8 cellular contexts compared by ENCODE assay signal in genomic region chr6:47047479-47048411, GRCh38. TPM values are rescaled to one million over a fixed set of nuclear protein-coding genes. Genes with fewer than 3 reads are reported as not detected.
DNase-seq lines count a peak whose midpoint lies in the region; ATAC-seq and TF ChIP-seq lines count a peak whose summit lies in the region.

No MANE protein-coding gene starts in this region.

- H3K4me2 ChIP-seq in PC-3 (ENCODE audit: low read length) (peak overlapping the region; percentile 49), mammary epithelial cell (ENCODE audit: insufficient read depth, low read depth, low read length) (peak overlapping the region; percentile 7)

- H3K4me1 Mint-ChIP-seq in stimulated activated memory B cell treated with anti-CD40 and anti-IgM and Interleukin-4, amounts not matched to agents 10 μg/mL and 1 μg/mL and 100 μg/mL, for 72 hours, result peaks cover 6% of the 10 kb centered on the region

- no peaks in the 10 kb centered on the region for H4K20me1 ChIP-seq in PC-3 (ENCODE audit: low read length)
- H4K20me1 ChIP-seq in mammary epithelial cell (ENCODE audit: insufficient read depth, low read length), result no peaks in the 10 kb centered on the region

- DNase-seq in activated CD8-positive, alpha-beta memory T cell treated with anti-CD3 and anti-CD28 coated beads for 24 hours, result peak; percentile 61
- DNase-seq in activated CD8-positive, alpha-beta memory T cell treated with anti-CD3 and anti-CD28 coated beads, Interleukin-2, amount 50 U/mL, for 48 hours, result no peak
- peak; percentile 97 for DNase-seq in PC-3
- DNase-seq in mammary epithelial cell, result peak; percentile 75
- peak; percentile 84 for DNase-seq in kidney epithelial cell (ENCODE audit: low read depth)

- peaks cover 7% of the 10 kb centered on the region for H3F3A ChIP-seq in PC-3 (ENCODE audit: low read length, unreplicated experiment)

- BruUV-seq in PC-3 (replicated peaks; lab: Mats Ljungman, UMichigan), result no TSS peak
- no TSS peak for BruUV-seq in mammary epithelial cell (replicated peaks; lab: Mats Ljungman, UMichigan)

- peaks cover 14% of the 10 kb centered on the region; the same call in 1 of the 2 replicates for H3K79me2 ChIP-seq in PC-3 (ENCODE audit: low read length)
- no peaks in the 10 kb centered on the region for H3K79me2 ChIP-seq in mammary epithelial cell (ENCODE audit: insufficient read depth, low read length)

- intact Hi-C loops in PC-3 (cut with micrococcal nuclease), result loop anchor here (1.0 to 10.0 kb wide), 8 partner anchors 53 to 633 kb away; no protein-coding TSS in a partner anchor
- intact Hi-C loops in mammary epithelial cell (cut with micrococcal nuclease), result loop anchor here (1.0 to 5.0 kb wide), 8 partner anchors 50 to 630 kb away; partner anchors contain the start of gene TNFRSF21

- dilution Hi-C loops in mammary epithelial cell (cut with HindIII; ENCODE audit: low sequenced_read_pairs), result no loop called here

- H3K9ac ChIP-seq in PC-3 (ENCODE audit: low read length) (peak overlapping the region; percentile 62), mammary epithelial cell (ENCODE audit: insufficient read depth, low read length) (no peak overlapping the region)

- H3K27me3 Mint-ChIP-seq in stimulated activated memory B cell treated with anti-CD40 and anti-IgM and Interleukin-4, amounts not matched to agents 10 μg/mL and 1 μg/mL and 100 μg/mL, for 72 hours, result peaks cover 28% of the 10 kb centered on the region

- no peaks in the 10 kb centered on the region for H3K9me3 Mint-ChIP-seq in stimulated activated memory B cell treated with anti-CD40 and anti-IgM and Interleukin-4, amounts not matched to agents 10 μg/mL and 1 μg/mL and 100 μg/mL, for 72 hours

- POLR2A ChIA-PET in PC-3 (lab: Charles Lee; ENCODE audit: unreplicated experiment), result interaction anchor here (0.6 kb wide), 1 partner anchor 696 kb away, joined by 3 read pairs; no protein-coding TSS in a partner anchor

- H3K9me2 ChIP-seq in PC-3 (replicated peaks; ENCODE audit: low read length), result no peaks in the 10 kb centered on the region

- H3K4me3 Mint-ChIP-seq in stimulated activated memory B cell treated with anti-CD40 and anti-IgM and Interleukin-4, amounts not matched to agents 10 μg/mL and 1 μg/mL and 100 μg/mL, for 72 hours, result no peak overlapping the region

- in situ Hi-C loops in mammary epithelial cell (cut with MboI; ENCODE audit: low sequenced_read_pairs in 2 of 2), result loop anchor here (5.0 kb wide), 2 partner anchors 200 to 205 kb away; no protein-coding TSS in a partner anchor

- H3K9me3 ChIP-seq in PC-3 (ENCODE audit: low read length), result no peaks in the 10 kb centered on the region
- H3K9me3 ChIP-seq in mammary epithelial cell (replicated peaks; ENCODE audit: insufficient read depth, low read length), result peaks cover 3% of the 10 kb centered on the region

- H3K27ac Mint-ChIP-seq in stimulated activated memory B cell treated with anti-CD40 and anti-IgM and Interleukin-4, amounts not matched to agents 10 μg/mL and 1 μg/mL and 100 μg/mL, for 72 hours, result no peak overlapping the region

- H3K27me3 ChIP-seq in PC-3 (ENCODE audit: low read length) (no peaks in the 10 kb centered on the region), mammary epithelial cell (ENCODE audit: insufficient read depth, low read length) (no peaks in the 10 kb centered on the region), kidney epithelial cell (ENCODE audit: control insufficient read depth, insufficient read depth, low read length) (no peaks in the 10 kb centered on the region)

- CTCF ChIA-PET in PC-3 (lab: Charles Lee), result interaction anchor here (0.5 to 1.0 kb wide), 4 partner anchors 13 to 415 kb away, joined by 3 to 7 read pairs (median 5); no protein-coding TSS in a partner anchor
- CTCF ChIA-PET in mammary epithelial cell (lab: Charles Lee; ENCODE audit: low non-redundant PET), result no interaction called here

- H3K27ac ChIP-seq in PC-3 (ENCODE audit: low read length), result peak overlapping the region; percentile 95
- H3K27ac ChIP-seq in mammary epithelial cell (ENCODE audit: insufficient read depth, low read depth, low read length), result peak overlapping the region; percentile 37

- no peaks in the 10 kb centered on the region for H3K36me3 ChIP-seq in PC-3 (ENCODE audit: low read depth, low read length)
- no peaks in the 10 kb centered on the region for H3K36me3 ChIP-seq in mammary epithelial cell (ENCODE audit: insufficient read depth, low read length)
- H3K36me3 ChIP-seq in kidney epithelial cell (ENCODE audit: control insufficient read depth, insufficient read depth, low read length), result no peaks in the 10 kb centered on the region

- 22% methylated on average over 7 of the region's 9 CpGs for WGBS in mammary epithelial cell (ENCODE audit: low coverage, missing lambda C conversion rate)

- peak; percentile 72 for TF ChIP-seq CTCF in LNCAP (IDR thresholded peaks at IDR 0.05)
- peak; percentile 94 for TF ChIP-seq CTCF in PC-3 (conservative IDR thresholded peaks at IDR 0.05; ENCODE audit: low read depth, low read length)
- TF ChIP-seq CTCF in mammary epithelial cell (conservative IDR thresholded peaks at IDR 0.05 in 1 of 2, IDR thresholded peaks at IDR 0.05 in 1 of 2; ENCODE audit: extremely low read depth in 1 of 2, insufficient read depth in 1 of 2, low read depth in 1 of 2, low read length in 2 of 2), result peak; percentile 83 to 86
- peak; percentile 75 for TF ChIP-seq CTCF in kidney epithelial cell (IDR thresholded peaks at IDR 0.05; ENCODE audit: insufficient read depth, low read length, poor library complexity, severe bottlenecking)

- H3K4me3 ChIP-seq in PC-3 (ENCODE audit: low read length) (no peak overlapping the region), mammary epithelial cell (replicated peaks in 1 of 3; ENCODE audit: insufficient read depth in 1 of 3, low read depth in 2 of 3, low read length in 3 of 3) (no peak overlapping the region), kidney epithelial cell (ENCODE audit: low read depth, low read length) (no peak overlapping the region)

- H2AFZ ChIP-seq in PC-3 (ENCODE audit: low read length), result peak overlapping the region; percentile 33
- peak overlapping the region; percentile 72 for H2AFZ ChIP-seq in mammary epithelial cell (ENCODE audit: low read depth, low read length)

- ATAC-seq in GM21619 (IDR thresholded peaks at IDR 0.05; ENCODE audit: unreplicated experiment) (peak; percentile 91), PC-3 (peak; percentile 57)
- peak; percentile 43 for ATAC-seq in stimulated activated memory B cell treated with anti-CD40 and anti-IgM and Interleukin-4, amounts not matched to agents 10 μg/mL and 1 μg/mL and 100 μg/mL, for 72 hours

- H3K4me1 ChIP-seq in PC-3 (ENCODE audit: insufficient read depth, low read length) (peaks cover 54% of the 10 kb centered on the region), mammary epithelial cell (ENCODE audit: insufficient read depth, low read length) (peaks cover 44% of the 10 kb centered on the region)

- no peaks in the 10 kb centered on the region for H3K36me3 Mint-ChIP-seq in stimulated activated memory B cell treated with anti-CD40 and anti-IgM and Interleukin-4, amounts not matched to agents 10 μg/mL and 1 μg/mL and 100 μg/mL, for 72 hours

RNA-seq across cellular contexts. Expression of gene ADGRF1, which starts 5.6 kb away (rescaled TPM):
- total RNA-seq in PC-3 (2014; rRNA removed) (82.6 and 104 TPM in 2 replicates), mammary epithelial cell (10 to 100 TPM; 10.0 to 79.4 TPM), kidney epithelial cell (5.3 and 8.8 TPM in 2 replicates)
- 51.5 TPM for polyA plus RNA-seq in mammary epithelial cell
- 97.8 TPM for polyA minus RNA-seq in mammary epithelial cell
